7 cellular contexts compared by ENCODE assay signal in the genomic region with DNA sequence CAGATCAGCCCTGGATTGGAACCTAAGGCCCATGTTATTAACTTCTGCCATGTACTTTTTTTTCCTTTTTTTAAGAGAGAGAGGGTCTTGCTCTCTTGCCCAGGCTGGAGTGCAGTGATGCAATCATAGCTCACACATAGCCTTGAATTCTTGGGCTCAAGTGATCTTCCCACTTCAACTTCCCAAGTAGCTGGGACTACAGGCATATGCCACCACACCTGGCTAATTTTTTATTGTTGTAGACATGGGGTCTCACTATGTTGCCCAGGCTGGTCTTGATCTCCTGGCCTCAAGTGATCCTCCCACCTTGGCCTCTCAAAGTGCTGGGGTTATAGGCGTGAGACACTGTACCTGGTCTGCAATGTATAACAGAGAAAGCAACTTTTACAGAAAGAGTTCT.
DNase-seq lines count a peak whose midpoint lies in the region; ATAC-seq lines count a peak whose summit lies in the region.
"Not testable (repeated sequence)": the region's sequence is repeated elsewhere in the genome, so short reads cannot be mapped to it uniquely, and the experiment has no call there.

No MANE protein-coding gene starts in this region.

- H3K9me3 ChIP-seq in CD4-positive, CD25-positive, alpha-beta regulatory T cell (ENCODE audit: control insufficient read depth in 2 of 2, low read length in 2 of 2); CD8-positive, alpha-beta memory T cell (ENCODE audit: low read length); T-helper 17 cell (ENCODE audit: control insufficient read depth, low read length, poor library complexity, severe bottlenecking): not testable (repeated sequence)

- CTCF ChIA-PET in CD8-positive, alpha-beta memory T cell (lab: Charles Lee): interaction anchor here (1.0 kb wide), 1 partner anchor 20 kb away, joined by 3 read pairs; no protein-coding TSS in a partner anchor
- CTCF ChIA-PET in activated CD8-positive, alpha-beta T cell treated with anti-CD3 and anti-CD28 coated beads, Interleukin-2, amount 10 ng/mL, durations not matched to agents 7 days and 5 days (lab: Charles Lee): interaction anchor here (1.1 to 1.6 kb wide), 3 partner anchors 12 to 152 kb away, joined by 3 to 9 read pairs (median 6); no protein-coding TSS in a partner anchor

- H3K36me3 ChIP-seq in CD4-positive, CD25-positive, alpha-beta regulatory T cell (ENCODE audit: control insufficient read depth, insufficient read depth, low read length): peaks cover 16% of the 10 kb centered on the region
- not testable (repeated sequence) for H3K36me3 ChIP-seq in CD8-positive, alpha-beta memory T cell (ENCODE audit: insufficient read depth, low read length)

- H3K4me3 Mint-ChIP-seq in CD4-positive, CD25-positive, alpha-beta regulatory T cell; CD8-positive, alpha-beta memory T cell; T-helper 17 cell; activated CD8-positive, alpha-beta T cell treated with anti-CD3 and anti-CD28 coated beads, Interleukin-2, amount 10 ng/mL, durations not matched to agents 7 days and 5 days; effector memory CD8-positive, alpha-beta T cell; stimulated activated naive B cell treated with anti-CD40 and anti-IgM and Interleukin-4, amounts not matched to agents 10 μg/mL and 1 μg/mL and 100 μg/mL, for 72 hours: not testable (repeated sequence)
- peak overlapping the region in 1 of 10 donors; percentile 30 for H3K4me3 Mint-ChIP-seq in naive thymus-derived CD8-positive, alpha-beta T cell

- peak overlapping the region in 2 of 3 donors; percentile 45 to 71 for H3K27ac Mint-ChIP-seq in CD4-positive, CD25-positive, alpha-beta regulatory T cell
- peak overlapping the region in 7 of 8 donors; percentile 13 to 64 (median 21) for H3K27ac Mint-ChIP-seq in CD8-positive, alpha-beta memory T cell
- peak overlapping the region; percentile 69 for H3K27ac Mint-ChIP-seq in T-helper 17 cell
- peak overlapping the region; percentile 28 for H3K27ac Mint-ChIP-seq in activated CD8-positive, alpha-beta T cell treated with anti-CD3 and anti-CD28 coated beads, Interleukin-2, amount 10 ng/mL, durations not matched to agents 7 days and 5 days
- H3K27ac Mint-ChIP-seq in effector memory CD8-positive, alpha-beta T cell: peak overlapping the region; percentile 71 to 81
- H3K27ac Mint-ChIP-seq in naive thymus-derived CD8-positive, alpha-beta T cell: peak overlapping the region in 7 of 10 donors; percentile 22 to 75 (median 63)
- H3K27ac Mint-ChIP-seq in stimulated activated naive B cell treated with anti-CD40 and anti-IgM and Interleukin-4, amounts not matched to agents 10 μg/mL and 1 μg/mL and 100 μg/mL, for 72 hours: peak overlapping the region; percentile 56

- POLR2A ChIA-PET in CD8-positive, alpha-beta memory T cell (lab: Charles Lee); activated CD8-positive, alpha-beta T cell treated with anti-CD3 and anti-CD28 coated beads, Interleukin-2, amount 10 ng/mL, durations not matched to agents 7 days and 5 days (lab: Charles Lee): not testable (repeated sequence)
- POLR2A ChIA-PET in naive thymus-derived CD8-positive, alpha-beta T cell (lab: Charles Lee): interaction anchor here (1.4 to 1.5 kb wide), 2 partner anchors 73 to 151 kb away, joined by 3 to 4 read pairs; no protein-coding TSS in a partner anchor

- ATAC-seq in CD4-positive, CD25-positive, alpha-beta regulatory T cell (ENCODE audit: low read depth in 2 of 2); T-helper 17 cell; activated CD8-positive, alpha-beta T cell treated with anti-CD3 and anti-CD28 coated beads, Interleukin-2, amount 10 ng/mL, durations not matched to agents 7 days and 5 days; effector memory CD8-positive, alpha-beta T cell (replicated peaks); naive thymus-derived CD8-positive, alpha-beta T cell; stimulated activated naive B cell treated with anti-CD40 and anti-IgM and Interleukin-4, amounts not matched to agents 10 μg/mL and 1 μg/mL and 100 μg/mL, for 72 hours (replicated peaks): not testable (repeated sequence)

- peaks cover 4 to 54% (median 23%) of the 10 kb centered on the region in 4 donors for H3K4me1 Mint-ChIP-seq in CD4-positive, CD25-positive, alpha-beta regulatory T cell
- H3K4me1 Mint-ChIP-seq in CD8-positive, alpha-beta memory T cell: peaks cover 60 to 82% (median 81%) of the 10 kb centered on the region in 3 donors
- peaks cover 37% of the 10 kb centered on the region for H3K4me1 Mint-ChIP-seq in T-helper 17 cell
- H3K4me1 Mint-ChIP-seq in activated CD8-positive, alpha-beta T cell treated with anti-CD3 and anti-CD28 coated beads, Interleukin-2, amount 10 ng/mL, durations not matched to agents 7 days and 5 days (ENCODE audit: low read depth): peaks cover 49% of the 10 kb centered on the region
- peaks cover 50 to 85% of the 10 kb centered on the region in 2 donors for H3K4me1 Mint-ChIP-seq in effector memory CD8-positive, alpha-beta T cell (ENCODE audit: low read depth in 2 of 2)
- peaks cover 38 to 94% (median 81%) of the 10 kb centered on the region in 4 donors for H3K4me1 Mint-ChIP-seq in naive thymus-derived CD8-positive, alpha-beta T cell
- H3K4me1 Mint-ChIP-seq in stimulated activated naive B cell treated with anti-CD40 and anti-IgM and Interleukin-4, amounts not matched to agents 10 μg/mL and 1 μg/mL and 100 μg/mL, for 72 hours: peaks cover 34 to 68% of the 10 kb centered on the region in 2 donors

- peaks cover 13% of the 10 kb centered on the region for H3K4me1 ChIP-seq in CD4-positive, CD25-positive, alpha-beta regulatory T cell (ENCODE audit: control insufficient read depth, insufficient read depth, low read length, poor library complexity, severe bottlenecking)
- peaks cover 29% of the 10 kb centered on the region for H3K4me1 ChIP-seq in CD8-positive, alpha-beta memory T cell (ENCODE audit: insufficient read depth, low read length)

- not testable (repeated sequence) for H3K9me3 Mint-ChIP-seq in CD4-positive, CD25-positive, alpha-beta regulatory T cell; CD8-positive, alpha-beta memory T cell; activated CD8-positive, alpha-beta T cell treated with anti-CD3 and anti-CD28 coated beads, Interleukin-2, amount 10 ng/mL, durations not matched to agents 7 days and 5 days (ENCODE audit: insufficient read depth); effector memory CD8-positive, alpha-beta T cell; stimulated activated naive B cell treated with anti-CD40 and anti-IgM and Interleukin-4, amounts not matched to agents 10 μg/mL and 1 μg/mL and 100 μg/mL, for 72 hours
- H3K9me3 Mint-ChIP-seq in naive thymus-derived CD8-positive, alpha-beta T cell: peaks cover 0 to 16% (median 2%) of the 10 kb centered on the region in 9 donors

- not testable (repeated sequence) for H3K27me3 Mint-ChIP-seq in CD4-positive, CD25-positive, alpha-beta regulatory T cell; CD8-positive, alpha-beta memory T cell; T-helper 17 cell; activated CD8-positive, alpha-beta T cell treated with anti-CD3 and anti-CD28 coated beads, Interleukin-2, amount 10 ng/mL, durations not matched to agents 7 days and 5 days (ENCODE audit: low read depth); effector memory CD8-positive, alpha-beta T cell; naive thymus-derived CD8-positive, alpha-beta T cell; stimulated activated naive B cell treated with anti-CD40 and anti-IgM and Interleukin-4, amounts not matched to agents 10 μg/mL and 1 μg/mL and 100 μg/mL, for 72 hours

- H3K27ac ChIP-seq in CD4-positive, CD25-positive, alpha-beta regulatory T cell (ENCODE audit: insufficient read depth, low read length, poor library complexity, severe bottlenecking); CD8-positive, alpha-beta memory T cell (ENCODE audit: low read depth, low read length): not testable (repeated sequence)

- not testable (repeated sequence) for H3K27me3 ChIP-seq in CD4-positive, CD25-positive, alpha-beta regulatory T cell (ENCODE audit: control insufficient read depth, insufficient read depth, low read length); CD8-positive, alpha-beta memory T cell (ENCODE audit: insufficient read depth, low read length, poor library complexity, severe bottlenecking)

- DNase-seq in CD4-positive, CD25-positive, alpha-beta regulatory T cell; CD8-positive, alpha-beta memory T cell; T-helper 17 cell; activated CD8-positive, alpha-beta T cell treated with anti-CD3 and anti-CD28 coated beads, Interleukin-2, amount 10 ng/mL, durations not matched to agents 7 days and 5 days; effector memory CD8-positive, alpha-beta T cell; naive thymus-derived CD8-positive, alpha-beta T cell; stimulated activated naive B cell treated with anti-CD40 and anti-IgM and Interleukin-4, amounts not matched to agents 10 μg/mL and 1 μg/mL and 100 μg/mL, for 72 hours: not testable (repeated sequence)

- not testable (repeated sequence) for H3K4me3 ChIP-seq in CD4-positive, CD25-positive, alpha-beta regulatory T cell (ENCODE audit: low read depth, low read length); CD8-positive, alpha-beta memory T cell (ENCODE audit: low read length)

- peaks cover 28% of the 10 kb centered on the region for H3K36me3 Mint-ChIP-seq in CD4-positive, CD25-positive, alpha-beta regulatory T cell
- H3K36me3 Mint-ChIP-seq in CD8-positive, alpha-beta memory T cell: peaks cover 12 to 39% (median 12%) of the 10 kb centered on the region in 3 donors
- H3K36me3 Mint-ChIP-seq in T-helper 17 cell (ENCODE audit: low read depth): not testable (repeated sequence)
- H3K36me3 Mint-ChIP-seq in activated CD8-positive, alpha-beta T cell treated with anti-CD3 and anti-CD28 coated beads, Interleukin-2, amount 10 ng/mL, durations not matched to agents 7 days and 5 days (ENCODE audit: low read depth): peaks cover 50% of the 10 kb centered on the region
- peaks cover 10% of the 10 kb centered on the region for H3K36me3 Mint-ChIP-seq in effector memory CD8-positive, alpha-beta T cell (ENCODE audit: insufficient read depth)
- peaks cover 7 to 20% (median 12%) of the 10 kb centered on the region in 3 donors for H3K36me3 Mint-ChIP-seq in naive thymus-derived CD8-positive, alpha-beta T cell
- peaks cover 36 to 43% of the 10 kb centered on the region in 2 donors for H3K36me3 Mint-ChIP-seq in stimulated activated naive B cell treated with anti-CD40 and anti-IgM and Interleukin-4, amounts not matched to agents 10 μg/mL and 1 μg/mL and 100 μg/mL, for 72 hours

Comparison
In these comparisons a context has a peak if more than half of its experiments do, and no peak if none do; other contexts are left out.
1. H3K27ac Mint-ChIP-seq: peak in every context shown above with its lines; median percentile 76 in effector memory CD8-positive, alpha-beta T cell; 69 in T-helper 17 cell; 63 in naive thymus-derived CD8-positive, alpha-beta T cell; 58 in CD4-positive, CD25-positive, alpha-beta regulatory T cell; 56 in stimulated activated naive B cell treated with anti-CD40 and anti-IgM and Interleukin-4, amounts not matched to agents 10 μg/mL and 1 μg/mL and 100 μg/mL, for 72 hours; 28 in activated CD8-positive, alpha-beta T cell treated with anti-CD3 and anti-CD28 coated beads, Interleukin-2, amount 10 ng/mL, durations not matched to agents 7 days and 5 days; 21 in CD8-positive, alpha-beta memory T cell.